Comparison of ENCODE assay signal across 20 cellular contexts in genomic region chr3:117408811-117409210, GRCh38.
DNase-seq lines count a peak whose midpoint lies in the region; ATAC-seq lines count a peak whose summit lies in the region.
"Had no signal": no experiment of that assay in that cellular context is flagged by ENCODE, and none has a peak within 500 bp of the region (broad histone marks: within the 10 kb centered on the region; RNA-seq: fewer than 3 reads in every experiment).

No MANE protein-coding gene starts in this region.

- DNase-seq in AG20443 (ENCODE audit: low spot score): peak; percentile 18
- peak; percentile 42 for DNase-seq in HS-27A (ENCODE audit: low read depth)
- DNase-seq in dedifferentiated amniotic fluid mesenchymal stem cell (ENCODE audit: extremely low spot score): peak; percentile 63
- peak; percentile 62 for DNase-seq in foreskin melanocyte
- no peak for DNase-seq in DMS53 (lab: John Stamatoyannopoulos, UW)
- DNase-seq in posterior vena cava (ENCODE audit: low spot score): no peak
- no peak for DNase-seq in NCI-H2081 (lab: John Stamatoyannopoulos, UW)
- no peak for DNase-seq in left ventricle myocardium superior
- DNase-seq: DND-41, GF-D8, KG1, NCI-H1417, NCI-H187, NCI-H226, NCI-H524 treated with DMSO at 0.1 percent for 48 hours, PC-3, RPMI8226 had no signal

- intact Hi-C loops in posterior vena cava (cut with DNase I) (no loop called here), left ventricle myocardium superior (cut with micrococcal nuclease) (no loop called here)

- ATAC-seq in left ventricle myocardium superior: no peak
- ATAC-seq: GM12878, HepG2, PC-3, SK-N-SH treated with all-trans-retinoic acid at 6 μM for 48 hours had no signal

Comparison
In these comparisons a context has a peak if more than half of its experiments do, and no peak if none do; other contexts are left out.
1. DNase-seq: peak in AG20443 (single experiment), HS-27A (single experiment), dedifferentiated amniotic fluid mesenchymal stem cell (single experiment) and foreskin melanocyte (single experiment); none in DMS53 (single experiment), posterior vena cava (single experiment), NCI-H2081 (0 of 2) and left ventricle myocardium superior (single experiment).